Comparison of ENCODE assay signal across 8 cellular contexts in genomic region chr2:160324161-160324768, GRCh38.
DNase-seq lines count a peak whose midpoint lies in the region; ATAC-seq and TF ChIP-seq lines count a peak whose summit lies in the region.

No MANE protein-coding gene starts in this region.

- TF ChIP-seq CTCF in epithelial cell of proximal tubule (conservative IDR thresholded peaks at IDR 0.05; ENCODE audit: low read depth, low read length) (peak; percentile 78), neural cell (IDR thresholded peaks at IDR 0.05; ENCODE audit: poor library complexity, severe bottlenecking) (peak; percentile 65)

- H3K9me2 ChIP-seq in neural cell (ENCODE audit: insufficient read depth, low read length): no peaks in the 10 kb centered on the region

- no peak overlapping the region for H3K4me2 ChIP-seq in neural cell (ENCODE audit: low read length)

- no peaks in the 10 kb centered on the region for H3K9me3 ChIP-seq in neural cell (ENCODE audit: low read length)

- ATAC-seq in GM19395 (IDR thresholded peaks at IDR 0.05; ENCODE audit: unreplicated experiment) (peak; percentile 65), HG03520 (IDR thresholded peaks at IDR 0.05; ENCODE audit: unreplicated experiment) (no peak), GM21737 (IDR thresholded peaks at IDR 0.05; ENCODE audit: unreplicated experiment) (no peak)

- no peak for TF ChIP-seq EP300 in neural cell (conservative IDR thresholded peaks at IDR 0.05; ENCODE audit: poor library complexity, severe bottlenecking)

- H3F3A ChIP-seq in neural cell (ENCODE audit: insufficient read depth, low read length, poor library complexity, severe bottlenecking): no peaks in the 10 kb centered on the region

- peaks cover 47% of the 10 kb centered on the region for H3K27me3 ChIP-seq in neural cell (ENCODE audit: insufficient read depth, low read depth, low read length)

- no peak overlapping the region for H3K4me3 ChIP-seq in epithelial cell of proximal tubule (ENCODE audit: low read depth, low read length)
- H3K4me3 ChIP-seq in neural cell (ENCODE audit: low read length): no peak overlapping the region

- no peak overlapping the region for H2AFZ ChIP-seq in neural cell (ENCODE audit: low read depth, low read length)

- H3K9ac ChIP-seq in neural cell (ENCODE audit: low read length): no peak overlapping the region

- peak; percentile 64 for TF ChIP-seq RAD21 in neural cell (conservative IDR thresholded peaks at IDR 0.05)

- no peaks in the 10 kb centered on the region for H3K36me3 ChIP-seq in neural cell (ENCODE audit: insufficient read depth, low read length)

- no peak overlapping the region for H3K27ac ChIP-seq in neural cell (ENCODE audit: low read length)

- no peaks in the 10 kb centered on the region for H4K20me1 ChIP-seq in neural cell (ENCODE audit: insufficient read depth)

- no peaks in the 10 kb centered on the region for H3K79me2 ChIP-seq in neural cell (replicated peaks; ENCODE audit: insufficient read depth, low read length)

- DNase-seq in Ammon's horn (ENCODE audit: low spot score) (peak; percentile 45), NCI-H2029 treated with DMSO at 0.1 percent for 48 hours (lab: John Stamatoyannopoulos, UW) (peak; percentile 13), epithelial cell of proximal tubule (ENCODE audit: low read depth) (no peak)
- DNase-seq in activated CD4-positive, alpha-beta T cell treated with anti-CD3 and anti-CD28 coated beads, Interleukin-2, amount 50 U/mL, for 1 hour: peak; percentile 46

TF ChIP-seq in neural cell, 6 proteins besides CTCF, POLR2A, EP300 and RAD21:
- TF ChIP-seq TAF1 (IDR thresholded peaks at IDR 0.05; ENCODE audit: low read depth) (no peak), SMC3 (conservative IDR thresholded peaks at IDR 0.05; ENCODE audit: poor library complexity) (peak; percentile 66), POLR2AphosphoS5 (IDR thresholded peaks at IDR 0.05) (no peak), EZH2 (IDR thresholded peaks at IDR 0.05; ENCODE audit: borderline replicate concordance, insufficient read depth, low read length, poor library complexity, severe bottlenecking) (no peak)
TF ChIP-seq in neural cell: peak in this region for 1.
